ENCODE assay signal across 1 cellular context in genomic region chr10:62610649-62611229, GRCh38.
TF ChIP-seq lines count a peak whose summit lies in the region.

No MANE protein-coding gene starts in this region.

TF ChIP-seq in GM12878, 131 proteins besides CTCF, POLR2A, EP300 and RAD21 (continued from another document):
- TF ChIP-seq SKIL (IDR thresholded peaks at IDR 0.05; ENCODE audit: low read depth, poor library complexity, severe bottlenecking) (peak; percentile 49), FOXK2 (IDR thresholded peaks at IDR 0.05) (no peak), CEBPZ (IDR thresholded peaks at IDR 0.05; ENCODE audit: low read depth, low read length) (no peak), STAT3 (IDR thresholded peaks at IDR 0.05; ENCODE audit: low read depth, low read length) (no peak), ZNF384 (IDR thresholded peaks at IDR 0.05; ENCODE audit: borderline replicate concordance, low read depth, low read length) (no peak), SRF (IDR thresholded peaks at IDR 0.05; ENCODE audit: low read depth in 2 of 2, low read length in 2 of 2) (no peak), IKZF1 (conservative IDR thresholded peaks at IDR 0.05) (0 out of 2 replicates have a peak, but pooled peaks have one; percentile 31), MYB (IDR thresholded peaks at IDR 0.05; ENCODE audit: borderline replicate concordance, low read depth, low read length) (no peak), ATF7 (IDR thresholded peaks at IDR 0.05; ENCODE audit: low read depth) (no peak), KAT2A (conservative IDR thresholded peaks at IDR 0.05; ENCODE audit: control insufficient read depth, low read depth, low read length) (no peak)
